In the genomic region with DNA sequence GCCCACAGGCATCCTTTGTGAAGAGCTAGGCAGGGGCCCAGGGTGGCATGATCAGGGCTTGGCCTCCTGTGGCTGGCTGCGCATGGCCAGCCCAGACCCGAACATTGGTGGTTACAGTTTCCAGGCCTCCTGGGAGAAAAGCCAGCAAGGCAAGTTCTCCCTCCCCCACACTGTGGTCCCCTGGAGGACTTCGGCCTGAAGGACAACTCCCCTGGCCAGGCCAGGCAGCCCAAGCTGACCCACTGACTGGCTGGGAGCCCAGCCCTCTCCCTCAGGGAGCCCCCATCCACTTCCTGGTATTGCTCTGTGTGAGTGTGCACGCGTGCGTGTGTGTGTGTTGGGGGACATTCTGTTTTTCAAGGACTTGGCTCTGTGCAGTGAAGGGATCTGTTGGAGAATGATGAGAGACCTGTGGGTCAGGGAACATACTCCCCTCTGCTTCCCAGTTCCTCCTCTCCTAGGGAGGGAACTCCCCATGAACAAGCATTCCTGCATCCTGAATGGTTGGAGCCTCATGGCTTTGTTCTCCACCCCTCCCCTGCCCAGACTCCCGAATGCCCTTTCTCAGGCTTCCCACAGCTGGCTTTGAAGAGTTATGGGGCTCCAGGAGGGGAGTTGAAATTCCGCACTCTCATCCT, we compare ENCODE assay signal across 1 cellular context.
TF ChIP-seq lines count a peak whose summit lies in the region.

No MANE protein-coding gene starts in this region.

TF ChIP-seq in SK-N-SH treated with all-trans-retinoic acid at 6 μM for 48 hours, 23 proteins besides CTCF, POLR2A, EP300 and RAD21 (continued from another document):
- TF ChIP-seq, protein P1, sequence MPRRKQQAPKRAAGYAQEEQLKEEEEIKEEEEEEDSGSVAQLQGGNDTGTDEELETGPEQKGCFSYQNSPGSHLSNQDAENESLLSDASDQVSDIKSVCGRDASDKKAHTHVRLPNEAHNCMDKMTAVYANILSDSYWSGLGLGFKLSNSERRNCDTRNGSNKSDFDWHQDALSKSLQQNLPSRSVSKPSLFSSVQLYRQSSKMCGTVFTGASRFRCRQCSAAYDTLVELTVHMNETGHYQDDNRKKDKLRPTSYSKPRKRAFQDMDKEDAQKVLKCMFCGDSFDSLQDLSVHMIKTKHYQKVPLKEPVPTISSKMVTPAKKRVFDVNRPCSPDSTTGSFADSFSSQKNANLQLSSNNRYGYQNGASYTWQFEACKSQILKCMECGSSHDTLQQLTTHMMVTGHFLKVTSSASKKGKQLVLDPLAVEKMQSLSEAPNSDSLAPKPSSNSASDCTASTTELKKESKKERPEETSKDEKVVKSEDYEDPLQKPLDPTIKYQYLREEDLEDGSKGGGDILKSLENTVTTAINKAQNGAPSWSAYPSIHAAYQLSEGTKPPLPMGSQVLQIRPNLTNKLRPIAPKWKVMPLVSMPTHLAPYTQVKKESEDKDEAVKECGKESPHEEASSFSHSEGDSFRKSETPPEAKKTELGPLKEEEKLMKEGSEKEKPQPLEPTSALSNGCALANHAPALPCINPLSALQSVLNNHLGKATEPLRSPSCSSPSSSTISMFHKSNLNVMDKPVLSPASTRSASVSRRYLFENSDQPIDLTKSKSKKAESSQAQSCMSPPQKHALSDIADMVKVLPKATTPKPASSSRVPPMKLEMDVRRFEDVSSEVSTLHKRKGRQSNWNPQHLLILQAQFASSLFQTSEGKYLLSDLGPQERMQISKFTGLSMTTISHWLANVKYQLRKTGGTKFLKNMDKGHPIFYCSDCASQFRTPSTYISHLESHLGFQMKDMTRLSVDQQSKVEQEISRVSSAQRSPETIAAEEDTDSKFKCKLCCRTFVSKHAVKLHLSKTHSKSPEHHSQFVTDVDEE (CRISPR knock-in tag; IDR thresholded peaks at IDR 0.05): no peak
- no peak for TF ChIP-seq ZNF565 (CRISPR knock-in tag; conservative IDR thresholded peaks at IDR 0.05; ENCODE audit: low read depth)
- no peak for TF ChIP-seq TCF4 (CRISPR knock-in tag; IDR thresholded peaks at IDR 0.05; ENCODE audit: borderline replicate concordance)
- no peak for TF ChIP-seq CSDC2 (CRISPR knock-in tag; IDR thresholded peaks at IDR 0.05)
